Comparison of ENCODE assay signal across 1 cellular context in genomic region chr16:67967183-67967955, GRCh38.
A peak's percentile ranks its signal among the peaks of the same experiment; 100 is the strongest.
TF ChIP-seq lines count a peak whose summit lies in the region.

No MANE protein-coding gene starts in this region.

TF ChIP-seq in HepG2, 621 proteins besides CTCF, POLR2A, EP300 and RAD21 (continues in another document):
- TF ChIP-seq PBX3 (CRISPR knock-in tag; IDR thresholded peaks at IDR 0.05; ENCODE audit: borderline replicate concordance) (no peak), STAG1 (CRISPR knock-in tag; IDR thresholded peaks at IDR 0.05) (no peak), PREB (CRISPR knock-in tag; IDR thresholded peaks at IDR 0.05) (no peak), CENPX (CRISPR knock-in tag; IDR thresholded peaks at IDR 0.05) (no peak), ZSCAN12 (CRISPR knock-in tag; IDR thresholded peaks at IDR 0.05) (no peak), REL (CRISPR knock-in tag; conservative IDR thresholded peaks at IDR 0.05) (0 out of 2 replicates have a peak, but pooled peaks have one; percentile 27), ZNF768 (CRISPR knock-in tag; IDR thresholded peaks at IDR 0.05) (no peak), MXD1 (CRISPR knock-in tag; IDR thresholded peaks at IDR 0.05) (no peak), TBX2 (CRISPR knock-in tag; IDR thresholded peaks at IDR 0.05; ENCODE audit: borderline replicate concordance) (0 out of 2 replicates have a peak, but pooled peaks have one; percentile 6), GPBP1L1 (CRISPR knock-in tag; IDR thresholded peaks at IDR 0.05) (no peak), PLRG1 (conservative IDR thresholded peaks at IDR 0.05) (no peak), ZNF333 (CRISPR knock-in tag; IDR thresholded peaks at IDR 0.05; ENCODE audit: borderline replicate concordance) (no peak), CHCHD3 (CRISPR knock-in tag; IDR thresholded peaks at IDR 0.05) (no peak), CHD4 (IDR thresholded peaks at IDR 0.05; ENCODE audit: borderline replicate concordance, low read length) (no peak), ONECUT2 (CRISPR knock-in tag; IDR thresholded peaks at IDR 0.05) (0 out of 2 replicates have a peak, but pooled peaks have one; percentile 10), SPEN (CRISPR knock-in tag; IDR thresholded peaks at IDR 0.05; ENCODE audit: low read depth) (no peak), ZBTB14 (CRISPR knock-in tag; IDR thresholded peaks at IDR 0.05) (0 out of 2 replicates have a peak, but pooled peaks have one; percentile 16), BATF2 (CRISPR knock-in tag; IDR thresholded peaks at IDR 0.05) (no peak; the same call in 1 of the 2 replicates), ZNF703 (CRISPR knock-in tag; IDR thresholded peaks at IDR 0.05; ENCODE audit: borderline replicate concordance) (no peak), ZNF318 (CRISPR knock-in tag; IDR thresholded peaks at IDR 0.05) (no peak), MNT (IDR thresholded peaks at IDR 0.05) (peak; percentile 42; the same call in 1 of the 2 replicates), ZNF230 (CRISPR knock-in tag; IDR thresholded peaks at IDR 0.05) (no peak), AFF4 (CRISPR knock-in tag; IDR thresholded peaks at IDR 0.05) (peak; percentile 57; the same call in 1 of the 2 replicates), FUBP1 (CRISPR knock-in tag; IDR thresholded peaks at IDR 0.05; ENCODE audit: borderline replicate concordance) (no peak), HMG20A (CRISPR knock-in tag; IDR thresholded peaks at IDR 0.05; ENCODE audit: borderline replicate concordance) (no peak), NRL (CRISPR knock-in tag; IDR thresholded peaks at IDR 0.05; ENCODE audit: borderline replicate concordance) (no peak), PRMT3 (CRISPR knock-in tag; IDR thresholded peaks at IDR 0.05; ENCODE audit: borderline replicate concordance, low read depth) (0 out of 2 replicates have a peak, but pooled peaks have one; percentile 13), ZNF558 (CRISPR knock-in tag; IDR thresholded peaks at IDR 0.05; ENCODE audit: borderline replicate concordance) (no peak), RARG (CRISPR knock-in tag; IDR thresholded peaks at IDR 0.05; ENCODE audit: low read depth) (no peak), SUZ12 (IDR thresholded peaks at IDR 0.05; ENCODE audit: low read depth, low read length) (no peak)
